ENCODE assay signal across 2 cellular contexts in genomic region chr11:125410091-125410490, GRCh38.
TF ChIP-seq lines count a peak whose summit lies in the region.

No MANE protein-coding gene starts in this region.

TF ChIP-seq in SK-N-SH, 30 proteins besides CTCF, POLR2A, EP300 and RAD21:
- TF ChIP-seq, protein P1, sequence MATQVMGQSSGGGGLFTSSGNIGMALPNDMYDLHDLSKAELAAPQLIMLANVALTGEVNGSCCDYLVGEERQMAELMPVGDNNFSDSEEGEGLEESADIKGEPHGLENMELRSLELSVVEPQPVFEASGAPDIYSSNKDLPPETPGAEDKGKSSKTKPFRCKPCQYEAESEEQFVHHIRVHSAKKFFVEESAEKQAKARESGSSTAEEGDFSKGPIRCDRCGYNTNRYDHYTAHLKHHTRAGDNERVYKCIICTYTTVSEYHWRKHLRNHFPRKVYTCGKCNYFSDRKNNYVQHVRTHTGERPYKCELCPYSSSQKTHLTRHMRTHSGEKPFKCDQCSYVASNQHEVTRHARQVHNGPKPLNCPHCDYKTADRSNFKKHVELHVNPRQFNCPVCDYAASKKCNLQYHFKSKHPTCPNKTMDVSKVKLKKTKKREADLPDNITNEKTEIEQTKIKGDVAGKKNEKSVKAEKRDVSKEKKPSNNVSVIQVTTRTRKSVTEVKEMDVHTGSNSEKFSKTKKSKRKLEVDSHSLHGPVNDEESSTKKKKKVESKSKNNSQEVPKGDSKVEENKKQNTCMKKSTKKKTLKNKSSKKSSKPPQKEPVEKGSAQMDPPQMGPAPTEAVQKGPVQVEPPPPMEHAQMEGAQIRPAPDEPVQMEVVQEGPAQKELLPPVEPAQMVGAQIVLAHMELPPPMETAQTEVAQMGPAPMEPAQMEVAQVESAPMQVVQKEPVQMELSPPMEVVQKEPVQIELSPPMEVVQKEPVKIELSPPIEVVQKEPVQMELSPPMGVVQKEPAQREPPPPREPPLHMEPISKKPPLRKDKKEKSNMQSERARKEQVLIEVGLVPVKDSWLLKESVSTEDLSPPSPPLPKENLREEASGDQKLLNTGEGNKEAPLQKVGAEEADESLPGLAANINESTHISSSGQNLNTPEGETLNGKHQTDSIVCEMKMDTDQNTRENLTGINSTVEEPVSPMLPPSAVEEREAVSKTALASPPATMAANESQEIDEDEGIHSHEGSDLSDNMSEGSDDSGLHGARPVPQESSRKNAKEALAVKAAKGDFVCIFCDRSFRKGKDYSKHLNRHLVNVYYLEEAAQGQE (IDR thresholded peaks at IDR 0.05; ENCODE audit: low read depth, low read length) = no peak
- TF ChIP-seq FOSL2 (IDR thresholded peaks at IDR 0.05; ENCODE audit: borderline replicate concordance, low read depth) = no peak
- TF ChIP-seq SMC3 (IDR thresholded peaks at IDR 0.05; ENCODE audit: low read depth, low read length) = no peak
- TF ChIP-seq FOXJ3 (CRISPR knock-in tag; IDR thresholded peaks at IDR 0.05) = no peak
- TF ChIP-seq YY1 (IDR thresholded peaks at IDR 0.05; ENCODE audit: low read depth) = no peak
- no peak for TF ChIP-seq NRF1 (IDR thresholded peaks at IDR 0.05; ENCODE audit: low read depth, low read length)
- no peak for TF ChIP-seq CHD2 (IDR thresholded peaks at IDR 0.05; ENCODE audit: low read length, partially characterized antibody)
- no peak for TF ChIP-seq TEAD4 (IDR thresholded peaks at IDR 0.05; ENCODE audit: borderline replicate concordance, insufficient read depth)
- no peak for TF ChIP-seq GATA2 (CRISPR knock-in tag; IDR thresholded peaks at IDR 0.05)
- TF ChIP-seq JUND (IDR thresholded peaks at IDR 0.05) = no peak
- no peak for TF ChIP-seq MXI1 (IDR thresholded peaks at IDR 0.05; ENCODE audit: low read depth, low read length)
- TF ChIP-seq, protein P2, sequence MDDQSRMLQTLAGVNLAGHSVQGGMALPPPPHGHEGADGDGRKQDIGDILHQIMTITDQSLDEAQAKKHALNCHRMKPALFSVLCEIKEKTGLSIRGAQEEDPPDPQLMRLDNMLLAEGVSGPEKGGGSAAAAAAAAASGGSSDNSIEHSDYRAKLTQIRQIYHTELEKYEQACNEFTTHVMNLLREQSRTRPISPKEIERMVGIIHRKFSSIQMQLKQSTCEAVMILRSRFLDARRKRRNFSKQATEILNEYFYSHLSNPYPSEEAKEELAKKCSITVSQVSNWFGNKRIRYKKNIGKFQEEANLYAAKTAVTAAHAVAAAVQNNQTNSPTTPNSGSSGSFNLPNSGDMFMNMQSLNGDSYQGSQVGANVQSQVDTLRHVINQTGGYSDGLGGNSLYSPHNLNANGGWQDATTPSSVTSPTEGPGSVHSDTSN (IDR thresholded peaks at IDR 0.05) = no peak
- TF ChIP-seq, protein P3, sequence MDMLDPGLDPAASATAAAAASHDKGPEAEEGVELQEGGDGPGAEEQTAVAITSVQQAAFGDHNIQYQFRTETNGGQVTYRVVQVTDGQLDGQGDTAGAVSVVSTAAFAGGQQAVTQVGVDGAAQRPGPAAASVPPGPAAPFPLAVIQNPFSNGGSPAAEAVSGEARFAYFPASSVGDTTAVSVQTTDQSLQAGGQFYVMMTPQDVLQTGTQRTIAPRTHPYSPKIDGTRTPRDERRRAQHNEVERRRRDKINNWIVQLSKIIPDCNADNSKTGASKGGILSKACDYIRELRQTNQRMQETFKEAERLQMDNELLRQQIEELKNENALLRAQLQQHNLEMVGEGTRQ (IDR thresholded peaks at IDR 0.05; ENCODE audit: borderline replicate concordance, low read depth, low read length) = no peak
- TF ChIP-seq, protein P4, sequence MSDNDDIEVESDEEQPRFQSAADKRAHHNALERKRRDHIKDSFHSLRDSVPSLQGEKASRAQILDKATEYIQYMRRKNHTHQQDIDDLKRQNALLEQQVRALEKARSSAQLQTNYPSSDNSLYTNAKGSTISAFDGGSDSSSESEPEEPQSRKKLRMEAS (IDR thresholded peaks at IDR 0.05; ENCODE audit: low read depth) = no peak
- no peak for TF ChIP-seq TAF1 (IDR thresholded peaks at IDR 0.05; ENCODE audit: borderline replicate concordance, low read depth, low read length)
- TF ChIP-seq RFX5 (IDR thresholded peaks at IDR 0.05; ENCODE audit: low read length) = no peak
- no peak for TF ChIP-seq USF1 (IDR thresholded peaks at IDR 0.05; ENCODE audit: borderline replicate concordance, low read depth)

TF ChIP-seq in SK-N-SH treated with all-trans-retinoic acid at 6 μM for 48 hours, 23 proteins besides CTCF, POLR2A, EP300 and RAD21 (continued from another document):
- TF ChIP-seq CREB5 (CRISPR knock-in tag; IDR thresholded peaks at IDR 0.05; ENCODE audit: low read depth) (no peak), ARNTL (CRISPR knock-in tag; IDR thresholded peaks at IDR 0.05; ENCODE audit: borderline replicate concordance, low read depth) (no peak), OSR1 (CRISPR knock-in tag; IDR thresholded peaks at IDR 0.05) (no peak), PPARA (CRISPR knock-in tag; IDR thresholded peaks at IDR 0.05; ENCODE audit: borderline replicate concordance) (no peak), PATZ1 (CRISPR knock-in tag; IDR thresholded peaks at IDR 0.05; ENCODE audit: borderline replicate concordance) (no peak), TCF4 (CRISPR knock-in tag; IDR thresholded peaks at IDR 0.05; ENCODE audit: borderline replicate concordance) (no peak)
- TF ChIP-seq, protein P5, sequence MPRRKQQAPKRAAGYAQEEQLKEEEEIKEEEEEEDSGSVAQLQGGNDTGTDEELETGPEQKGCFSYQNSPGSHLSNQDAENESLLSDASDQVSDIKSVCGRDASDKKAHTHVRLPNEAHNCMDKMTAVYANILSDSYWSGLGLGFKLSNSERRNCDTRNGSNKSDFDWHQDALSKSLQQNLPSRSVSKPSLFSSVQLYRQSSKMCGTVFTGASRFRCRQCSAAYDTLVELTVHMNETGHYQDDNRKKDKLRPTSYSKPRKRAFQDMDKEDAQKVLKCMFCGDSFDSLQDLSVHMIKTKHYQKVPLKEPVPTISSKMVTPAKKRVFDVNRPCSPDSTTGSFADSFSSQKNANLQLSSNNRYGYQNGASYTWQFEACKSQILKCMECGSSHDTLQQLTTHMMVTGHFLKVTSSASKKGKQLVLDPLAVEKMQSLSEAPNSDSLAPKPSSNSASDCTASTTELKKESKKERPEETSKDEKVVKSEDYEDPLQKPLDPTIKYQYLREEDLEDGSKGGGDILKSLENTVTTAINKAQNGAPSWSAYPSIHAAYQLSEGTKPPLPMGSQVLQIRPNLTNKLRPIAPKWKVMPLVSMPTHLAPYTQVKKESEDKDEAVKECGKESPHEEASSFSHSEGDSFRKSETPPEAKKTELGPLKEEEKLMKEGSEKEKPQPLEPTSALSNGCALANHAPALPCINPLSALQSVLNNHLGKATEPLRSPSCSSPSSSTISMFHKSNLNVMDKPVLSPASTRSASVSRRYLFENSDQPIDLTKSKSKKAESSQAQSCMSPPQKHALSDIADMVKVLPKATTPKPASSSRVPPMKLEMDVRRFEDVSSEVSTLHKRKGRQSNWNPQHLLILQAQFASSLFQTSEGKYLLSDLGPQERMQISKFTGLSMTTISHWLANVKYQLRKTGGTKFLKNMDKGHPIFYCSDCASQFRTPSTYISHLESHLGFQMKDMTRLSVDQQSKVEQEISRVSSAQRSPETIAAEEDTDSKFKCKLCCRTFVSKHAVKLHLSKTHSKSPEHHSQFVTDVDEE (CRISPR knock-in tag; IDR thresholded peaks at IDR 0.05) = no peak
